In the genomic region with DNA sequence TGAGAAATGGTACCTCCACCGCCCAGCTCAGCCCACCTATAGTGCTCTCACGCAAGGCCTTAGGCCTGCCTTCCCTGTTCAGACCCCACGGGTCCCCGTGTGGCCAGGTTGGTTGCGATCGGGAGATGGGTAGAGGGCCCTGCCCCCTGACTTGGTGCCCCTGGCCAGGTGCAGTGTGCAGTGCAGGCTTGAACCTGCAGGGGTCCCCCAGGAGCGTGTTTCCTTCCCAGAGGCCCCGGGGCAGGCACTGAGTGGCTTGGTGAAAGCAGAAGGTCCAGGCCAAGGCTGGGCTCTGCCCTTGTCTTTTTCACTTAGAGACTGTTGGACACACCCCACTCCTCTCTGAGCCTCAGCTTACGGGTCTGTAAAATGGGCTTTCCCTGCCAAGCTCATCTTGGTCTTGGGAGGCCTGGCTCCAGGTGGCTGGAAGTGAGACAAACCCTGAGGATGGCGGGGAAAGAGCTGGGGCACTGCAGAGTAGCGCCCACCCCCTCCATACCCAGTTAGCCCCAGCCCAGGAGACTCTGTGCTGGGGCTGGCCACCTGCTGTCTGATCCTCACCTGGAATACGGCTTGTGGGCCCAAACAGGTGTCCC, we compare ENCODE assay signal across 9 cellular contexts. TPM values are rescaled to one million over a fixed set of nuclear protein-coding genes. Genes with fewer than 3 reads are reported as not detected.
A peak's percentile ranks its signal among the peaks of the same experiment; 100 is the strongest.
DNase-seq lines count a peak whose midpoint lies in the region; ATAC-seq, FAIRE-seq and TF ChIP-seq lines count a peak whose summit lies in the region.
"Had no signal": no experiment of that assay in that cellular context is flagged by ENCODE, and none has a peak within 500 bp of the region (broad histone marks: within the 10 kb centered on the region; RNA-seq: fewer than 3 reads in every experiment).

No MANE protein-coding gene starts in this region.

- TF ChIP-seq POLR2A in H1 (IDR thresholded peaks at IDR 0.05; ENCODE audit: control extremely low read depth in 1 of 2, low read depth in 2 of 2, low read length in 2 of 2): no peak

- H2BK15ac ChIP-seq in H1 (ENCODE audit: low read length): no peak overlapping the region

- H3K4me1 Mint-ChIP-seq in stimulated activated effector memory CD8-positive, alpha-beta T cell treated with anti-CD3 and anti-CD28 coated beads, Interleukin-12 subunit alpha, Interleukin-12 subunit beta, amount 100 ng/mL, for 72 hours: no peaks in the 10 kb centered on the region

- no peak overlapping the region for H3K9ac ChIP-seq in SK-N-SH
- no peak overlapping the region for H3K9ac ChIP-seq in H1 (replicated peaks in 1 of 4; ENCODE audit: extremely low read depth in 1 of 4, low read depth in 3 of 4, low read length in 3 of 4)

- H2AK5ac ChIP-seq in H1 (ENCODE audit: low read depth, low read length): no peak overlapping the region

- H3F3A ChIP-seq in SK-N-SH (replicated peaks; ENCODE audit: insufficient read depth): no peaks in the 10 kb centered on the region

- no peak overlapping the region for H3K4ac ChIP-seq in H1 (replicated peaks; ENCODE audit: insufficient read length, low read depth, low read length)

- no peak overlapping the region for H2BK120ac ChIP-seq in H1 (replicated peaks; ENCODE audit: low read depth, low read length)

- H3K9me2 ChIP-seq in SK-N-SH: no peaks in the 10 kb centered on the region

- H3K23me2 ChIP-seq in H1 (ENCODE audit: low read depth, low read length): no peaks in the 10 kb centered on the region

- no peak overlapping the region for H3K4me3 Mint-ChIP-seq in stimulated activated effector memory CD8-positive, alpha-beta T cell treated with anti-CD3 and anti-CD28 coated beads, Interleukin-12 subunit alpha, Interleukin-12 subunit beta, amount 100 ng/mL, for 72 hours

- no peak overlapping the region for H3K23ac ChIP-seq in H1 (ENCODE audit: insufficient read length)

- peak; percentile 38; the same call in 1 of the 2 replicates for TF ChIP-seq CTCF in SK-N-SH (IDR thresholded peaks at IDR 0.05)
- peak in 2 of 3 experiments; percentile 59 to 60; a peak in 3 of 4 replicates for TF ChIP-seq CTCF in H1 (IDR thresholded peaks at IDR 0.05; ENCODE audit: control extremely low read depth in 1 of 3, insufficient read depth in 1 of 3, low read depth in 1 of 3, low read length in 3 of 3)
- TF ChIP-seq CTCF in right atrium auricular region (IDR thresholded peaks at IDR 0.05): no peak

- H4K20me1 ChIP-seq in SK-N-SH (ENCODE audit: insufficient read depth) (no peaks in the 10 kb centered on the region), H1 (replicated peaks in 1 of 2; ENCODE audit: control insufficient read depth in 1 of 2, insufficient read depth in 2 of 2, low read length in 2 of 2) (peaks cover 0 to 5% of the 10 kb centered on the region in 2 experiments)

- H3K56ac ChIP-seq in H1 (replicated peaks; ENCODE audit: insufficient read length, low read depth, low read length): no peak overlapping the region

- H3K18ac ChIP-seq in H1 (ENCODE audit: extremely low read depth, low read length): no peak overlapping the region

- no peak overlapping the region for H4K5ac ChIP-seq in H1 (ENCODE audit: insufficient read length, low read depth, low read length)

- POLR2A ChIA-PET in SK-N-SH (lab: Yijun Ruan, JAX) (interaction anchor here (0.7 kb wide), 1 partner anchor 69 kb away, joined by 3 read pairs; no protein-coding TSS in a partner anchor), H1 (lab: Charles Lee; ENCODE audit: partially characterized antibody) (interaction anchor here (0.6 kb wide), 1 partner anchor 97 kb away, joined by 3 read pairs; no protein-coding TSS in a partner anchor)

- H3K4me1 ChIP-seq in SK-N-SH (ENCODE audit: control insufficient read depth in 1 of 2, insufficient read depth in 2 of 2, low read depth in 1 of 2, low read length in 1 of 2): peaks cover 0 to 30% of the 10 kb centered on the region in 2 experiments; a peak in 1 of 4 replicates
- H3K4me1 ChIP-seq in H1 (replicated peaks in 1 of 4; ENCODE audit: control insufficient read depth in 3 of 4, insufficient read depth in 4 of 4, low read length in 3 of 4): peaks cover 0 to 36% (median 20%) of the 10 kb centered on the region in 4 experiments; a peak in 6 of 7 replicates
- peaks cover 0 to 29% of the 10 kb centered on the region in 2 donors for H3K4me1 ChIP-seq in right atrium auricular region

- no peaks in the 10 kb centered on the region for H3K27me3 ChIP-seq in SK-N-SH (ENCODE audit: insufficient read depth)
- H3K27me3 ChIP-seq in H1 (replicated peaks in 1 of 4; ENCODE audit: control insufficient read depth in 3 of 4, extremely low read depth in 1 of 4, insufficient read depth in 3 of 4, low read length in 3 of 4): peaks cover 0 to 44% (median 33%) of the 10 kb centered on the region in 4 experiments; a peak in 6 of 7 replicates
- H3K27me3 ChIP-seq in right atrium auricular region: no peaks in the 10 kb centered on the region

- no peak for FAIRE-seq in H1 (lab: Jason Lieb, UNC)

- no peaks in the 10 kb centered on the region for H3K9me3 Mint-ChIP-seq in stimulated activated effector memory CD8-positive, alpha-beta T cell treated with anti-CD3 and anti-CD28 coated beads, Interleukin-12 subunit alpha, Interleukin-12 subunit beta, amount 100 ng/mL, for 72 hours

- no peaks in the 10 kb centered on the region for H3K9me3 ChIP-seq in SK-N-SH
- no peaks in the 10 kb centered on the region for H3K9me3 ChIP-seq in H1 (ENCODE audit: insufficient read depth in 2 of 2, low read depth in 1 of 2, low read length in 1 of 2)
- no peaks in the 10 kb centered on the region for H3K9me3 ChIP-seq in right atrium auricular region

- no peaks in the 10 kb centered on the region for H3K79me1 ChIP-seq in H1 (ENCODE audit: low read depth, low read length)

- CTCF ChIA-PET in SK-N-SH (lab: Yijun Ruan, JAX) (interaction anchor here (0.7 to 1.0 kb wide), 3 partner anchors 12 to 69 kb away, joined by 3 read pairs; no protein-coding TSS in a partner anchor), H1 (lab: Charles Lee; ENCODE audit: partially characterized antibody) (interaction anchor here (0.7 to 3.0 kb wide), 17 partner anchors 8 to 850 kb away, joined by 3 to 17 read pairs (median 4); a partner anchor contains a TSS)

- no peak for TF ChIP-seq EP300 in SK-N-SH (IDR thresholded peaks at IDR 0.05; ENCODE audit: borderline replicate concordance in 1 of 2, low read depth in 1 of 2, low read length in 1 of 2)
- no peak for TF ChIP-seq EP300 in H1 (IDR thresholded peaks at IDR 0.05; ENCODE audit: borderline replicate concordance in 1 of 2, low read depth in 2 of 2, low read length in 2 of 2)

- H3K14ac ChIP-seq in H1 (ENCODE audit: insufficient read length): no peak overlapping the region

- DNase-seq in activated CD8-positive, alpha-beta memory T cell treated with anti-CD3 and anti-CD28 coated beads for 24 hours: peak; percentile 73
- DNase-seq in activated CD8-positive, alpha-beta memory T cell treated with anti-CD3 and anti-CD28 coated beads, Interleukin-2, amount 50 U/mL, for 4 hours: no peak
- DNase-seq in SK-N-SH: no peak
- peak in 1 of 2 experiments; percentile 92 for DNase-seq in H1 (ENCODE audit: low read depth in 1 of 2, low spot score in 2 of 2)
- peak in 1 of 2 donors; percentile 73 for DNase-seq in stimulated activated effector memory CD8-positive, alpha-beta T cell treated with anti-CD3 and anti-CD28 coated beads, Interleukin-12 subunit alpha, Interleukin-12 subunit beta, amount 100 ng/mL, for 72 hours (ENCODE audit: low spot score in 2 of 2)
- DNase-seq in right atrium auricular region (ENCODE audit: low spot score): no peak
- DNase-seq in T1000 (lab: John Stamatoyannopoulos, UW): no peak
- DNase-seq: activated gamma-delta T cell had no signal

- H3K27ac ChIP-seq in SK-N-SH (ENCODE audit: low read depth in 2 of 2, low read length in 1 of 2) (no peak overlapping the region), H1 (ENCODE audit: low read depth, low read length) (no peak overlapping the region), right atrium auricular region (no peak overlapping the region)

- H4K91ac ChIP-seq in H1 (replicated peaks; ENCODE audit: insufficient read length, low read length): peak overlapping the region; percentile 91

- H3K36me3 ChIP-seq in SK-N-SH (replicated peaks in 1 of 2; ENCODE audit: control insufficient read depth in 1 of 2, insufficient read depth in 2 of 2, low read length in 1 of 2): no peaks in the 10 kb centered on the region
- H3K36me3 ChIP-seq in H1 (ENCODE audit: control insufficient read depth in 2 of 4, insufficient read depth in 4 of 4, low read length in 3 of 4): no peaks in the 10 kb centered on the region
- H3K36me3 ChIP-seq in right atrium auricular region: no peaks in the 10 kb centered on the region

- 0 out of 2 replicates have a peak overlapping the region, but pooled peaks have one; percentile 39 for H2BK12ac ChIP-seq in H1 (ENCODE audit: low read depth, low read length)

- no peak overlapping the region for H2BK5ac ChIP-seq in H1 (ENCODE audit: low read depth, low read length)

- H2AFZ ChIP-seq in SK-N-SH (ENCODE audit: low read depth) (no peak overlapping the region), H1 (ENCODE audit: low read length) (no peak overlapping the region)

- H3K4me2 ChIP-seq in SK-N-SH (no peak overlapping the region), H1 (ENCODE audit: insufficient read depth in 1 of 2, low read depth in 2 of 2, low read length in 2 of 2) (no peak overlapping the region)

- no peak overlapping the region for H3K4me3 ChIP-seq in SK-N-SH (ENCODE audit: low read depth in 2 of 2, low read length in 1 of 2)
- H3K4me3 ChIP-seq in H1 (ENCODE audit: extremely low read depth in 1 of 4, insufficient read depth in 2 of 4, low read depth in 3 of 4, low read length in 4 of 4): no peak overlapping the region
- no peak overlapping the region for H3K4me3 ChIP-seq in right atrium auricular region

- no peaks in the 10 kb centered on the region for H3K36me3 Mint-ChIP-seq in stimulated activated effector memory CD8-positive, alpha-beta T cell treated with anti-CD3 and anti-CD28 coated beads, Interleukin-12 subunit alpha, Interleukin-12 subunit beta, amount 100 ng/mL, for 72 hours

- WGBS in SK-N-SH (ENCODE audit: low lambda C conversion rate): 64% methylated on average over 3 of the region's 12 CpGs
- WGBS in H1 (ENCODE audit: extremely low coverage in 1 of 2, insufficient coverage in 1 of 2, insufficient read length in 1 of 2, insufficient replicate concordance in 2 of 2, low coverage in 1 of 2, low lambda C conversion rate in 2 of 2, missing lambda C conversion rate in 1 of 2), 2 experiments: 63% methylated on average over 8 of the region's 12 CpGs; no CpG with 5 or more reads in 1 of the 2 experiments

- no peak overlapping the region for H4K8ac ChIP-seq in H1 (ENCODE audit: extremely low read depth, insufficient read depth, low read length)

- peak; percentile 38 for ATAC-seq in stimulated activated effector memory CD8-positive, alpha-beta T cell treated with anti-CD3 and anti-CD28 coated beads, Interleukin-12 subunit alpha, Interleukin-12 subunit beta, amount 100 ng/mL, for 72 hours
- no peak for ATAC-seq in GM21367 (IDR thresholded peaks at IDR 0.05; ENCODE audit: unreplicated experiment)

- H2BK20ac ChIP-seq in H1 (ENCODE audit: low read length): no peak overlapping the region

- H3K27ac Mint-ChIP-seq in stimulated activated effector memory CD8-positive, alpha-beta T cell treated with anti-CD3 and anti-CD28 coated beads, Interleukin-12 subunit alpha, Interleukin-12 subunit beta, amount 100 ng/mL, for 72 hours: no peak overlapping the region

- TF ChIP-seq RAD21 in SK-N-SH (IDR thresholded peaks at IDR 0.05; ENCODE audit: low read length) (no peak), H1 (IDR thresholded peaks at IDR 0.05 in 1 of 2, conservative IDR thresholded peaks at IDR 0.05 in 1 of 2; ENCODE audit: low read depth in 2 of 2, low read length in 2 of 2) (peak; percentile 36 to 48)

- H3K79me2 ChIP-seq in SK-N-SH (ENCODE audit: insufficient read depth): no peaks in the 10 kb centered on the region
- H3K79me2 ChIP-seq in H1 (ENCODE audit: control insufficient read depth in 1 of 2, insufficient read depth in 2 of 2, low read length in 2 of 2): no peaks in the 10 kb centered on the region

RNA-seq across cellular contexts. Expression of a gene that starts 9.3 kb away (rescaled TPM):
- polyA plus RNA-seq in SK-N-SH (2012; rRNA removed) (0.03 and 0.05 TPM in 2 replicates), H1 (2011; rRNA removed) (0.08 TPM in 1 of 2 replicates, not detected in the other)
- 0.06 TPM in 1 of 2 replicates, not detected in the other for polyA plus RNA-seq in SK-N-SH (2012; cell fraction: cytosol; rRNA removed)
- polyA plus RNA-seq in SK-N-SH (2012; cell fraction: nucleus; rRNA removed): 0.14 and 0.20 TPM in 2 replicates
- 0.22 and 0.25 TPM in 2 replicates for total RNA-seq in H1 (2021; fragmentation: NEBNext Ultra II Directional; extraction: Animal tissue kit (Norgen Biotek cat#: 25700))
- 0.05 TPM for polyA plus RNA-seq in H1 (2011; cell fraction: cytosol; rRNA removed)
- 0.17 TPM for polyA plus RNA-seq in H1 (2011; cell fraction: nucleus; rRNA removed)
- polyA plus RNA-seq in H1 (2012, experiment 1 of 2): 0.13 to 0.29 TPM in 2 of 4 replicates, not detected in the others
- 0.13 TPM for polyA plus RNA-seq in H1 (2012, experiment 2 of 2)
- polyA plus RNA-seq in H1 (2013, experiment 1 of 2): 0.04 TPM
- 0.04 TPM for polyA plus RNA-seq in H1 (2013, experiment 2 of 2)
- 0.28 TPM in 1 of 2 replicates, not detected in the other for polyA minus RNA-seq in H1 (2011; rRNA and poly(A)+ RNA removed)
- polyA minus RNA-seq in H1 (2011; cell fraction: cytosol; rRNA and poly(A)+ RNA removed): not detected
- polyA minus RNA-seq in H1 (2011; cell fraction: nucleus; rRNA and poly(A)+ RNA removed): not detected
- not detected for total RNA-seq in right atrium auricular region

RNA-seq across cellular contexts. Expression of a gene that starts 13.0 kb away (rescaled TPM):
- polyA plus RNA-seq in SK-N-SH (2012; rRNA removed): 15.1 and 16.6 TPM in 2 replicates
- 5.9 and 8.7 TPM in 2 replicates for polyA plus RNA-seq in SK-N-SH (2012; cell fraction: cytosol; rRNA removed)
- 64.1 and 71.4 TPM in 2 replicates for polyA plus RNA-seq in SK-N-SH (2012; cell fraction: nucleus; rRNA removed)
- 29.7 and 35.4 TPM in 2 replicates for total RNA-seq in H1 (2021; fragmentation: NEBNext Ultra II Directional; extraction: Animal tissue kit (Norgen Biotek cat#: 25700))
- 20.1 and 24.4 TPM in 2 replicates for polyA plus RNA-seq in H1 (2011; rRNA removed)
- 24.0 TPM for polyA plus RNA-seq in H1 (2011; cell fraction: cytosol; rRNA removed)
- polyA plus RNA-seq in H1 (2011; cell fraction: nucleus; rRNA removed): 110 TPM
- 20.2 to 27.0 TPM (median 21.6 TPM) in 4 replicates for polyA plus RNA-seq in H1 (2012, experiment 1 of 2)
- polyA plus RNA-seq in H1 (2012, experiment 2 of 2): 14.8 TPM
- 12.0 TPM for polyA plus RNA-seq in H1 (2013, experiment 1 of 2)
- 11.1 TPM for polyA plus RNA-seq in H1 (2013, experiment 2 of 2)
- 24.4 and 25.4 TPM in 2 replicates for polyA minus RNA-seq in H1 (2011; rRNA and poly(A)+ RNA removed)
- polyA minus RNA-seq in H1 (2011; cell fraction: cytosol; rRNA and poly(A)+ RNA removed): 24.7 TPM
- 116 TPM for polyA minus RNA-seq in H1 (2011; cell fraction: nucleus; rRNA and poly(A)+ RNA removed)
- total RNA-seq in right atrium auricular region: 10 to 100 TPM; 27.0 to 41.5 TPM

RNA-seq across cellular contexts. Expression of a gene that starts 16.8 kb away (rescaled TPM):
- polyA plus RNA-seq in SK-N-SH (2012; rRNA removed) (0.19 and 0.28 TPM in 2 replicates), H1 (2011; rRNA removed) (0.13 and 0.36 TPM in 2 replicates)
- polyA plus RNA-seq in SK-N-SH (2012; cell fraction: cytosol; rRNA removed): 0.03 and 0.08 TPM in 2 replicates
- 0.61 and 0.96 TPM in 2 replicates for polyA plus RNA-seq in SK-N-SH (2012; cell fraction: nucleus; rRNA removed)
- total RNA-seq in H1 (2021; fragmentation: NEBNext Ultra II Directional; extraction: Animal tissue kit (Norgen Biotek cat#: 25700)): 0.50 and 0.65 TPM in 2 replicates
- 0.43 TPM for polyA plus RNA-seq in H1 (2011; cell fraction: cytosol; rRNA removed)
- 1.1 TPM for polyA plus RNA-seq in H1 (2011; cell fraction: nucleus; rRNA removed)
- polyA plus RNA-seq in H1 (2012, experiment 1 of 2): 0.17 to 0.35 TPM (median 0.24 TPM) in 3 of 4 replicates, not detected in the other
- not detected for polyA plus RNA-seq in H1 (2012, experiment 2 of 2)
- 0.08 TPM for polyA plus RNA-seq in H1 (2013, experiment 1 of 2)
- 0.09 TPM for polyA plus RNA-seq in H1 (2013, experiment 2 of 2)
- polyA minus RNA-seq in H1 (2011; rRNA and poly(A)+ RNA removed): 0.22 and 0.32 TPM in 2 replicates
- polyA minus RNA-seq in H1 (2011; cell fraction: cytosol; rRNA and poly(A)+ RNA removed): not detected
- 1.5 TPM for polyA minus RNA-seq in H1 (2011; cell fraction: nucleus; rRNA and poly(A)+ RNA removed)
- total RNA-seq in right atrium auricular region: 10 to 100 TPM in 1 of 2 donors, 1 to 10 TPM in 1; 9.2 to 14.5 TPM

RNA-seq across cellular contexts. Expression of a gene that starts 47.2 kb away (rescaled TPM):
- polyA plus RNA-seq in SK-N-SH (2012; rRNA removed): 28.0 and 33.7 TPM in 2 replicates
- 13.0 and 22.1 TPM in 2 replicates for polyA plus RNA-seq in SK-N-SH (2012; cell fraction: cytosol; rRNA removed)
- 43.9 and 44.0 TPM in 2 replicates for polyA plus RNA-seq in SK-N-SH (2012; cell fraction: nucleus; rRNA removed)
- 44.4 and 46.0 TPM in 2 replicates for total RNA-seq in H1 (2021; fragmentation: NEBNext Ultra II Directional; extraction: Animal tissue kit (Norgen Biotek cat#: 25700))
- polyA plus RNA-seq in H1 (2011; rRNA removed): 35.3 and 54.6 TPM in 2 replicates
- polyA plus RNA-seq in H1 (2011; cell fraction: cytosol; rRNA removed): 39.9 TPM
- 87.5 TPM for polyA plus RNA-seq in H1 (2011; cell fraction: nucleus; rRNA removed)
- polyA plus RNA-seq in H1 (2012, experiment 1 of 2): 35.5 to 45.3 TPM (median 42.8 TPM) in 4 replicates
- polyA plus RNA-seq in H1 (2012, experiment 2 of 2): 46.9 TPM
- polyA plus RNA-seq in H1 (2013, experiment 1 of 2): 27.5 TPM
- 26.7 TPM for polyA plus RNA-seq in H1 (2013, experiment 2 of 2)
- polyA minus RNA-seq in H1 (2011; rRNA and poly(A)+ RNA removed): 15.9 and 21.5 TPM in 2 replicates
- polyA minus RNA-seq in H1 (2011; cell fraction: cytosol; rRNA and poly(A)+ RNA removed): 18.1 TPM
- 16.7 TPM for polyA minus RNA-seq in H1 (2011; cell fraction: nucleus; rRNA and poly(A)+ RNA removed)
- total RNA-seq in right atrium auricular region: 1 to 10 TPM; 6.4 to 6.8 TPM

Comparison
In these comparisons a context has a peak if more than half of its experiments do, and no peak if none do; other contexts are left out.
1. CTCF ChIP-seq: peak in SK-N-SH (single experiment) and H1 (2 of 3); none in right atrium auricular region (0 of 2).